In genomic region chr1:156471496-156472490, GRCh38 we compare ENCODE assay signal across 1 cellular context.
TF ChIP-seq lines count a peak whose summit lies in the region.

No MANE protein-coding gene starts in this region.

TF ChIP-seq in GM23338, 12 proteins besides CTCF, POLR2A, EP300 and RAD21 (continued from another document):
- TF ChIP-seq ETS1 (IDR thresholded peaks at IDR 0.05) (no peak), EZH2phosphoT487 (IDR thresholded peaks at IDR 0.05; ENCODE audit: unreplicated experiment) (no peak), REST (IDR thresholded peaks at IDR 0.05; ENCODE audit: unreplicated experiment) (no peak), ZNF331 (CRISPR knock-in tag; IDR thresholded peaks at IDR 0.05; ENCODE audit: low read depth) (no peak), CREB1 (CRISPR knock-in tag; IDR thresholded peaks at IDR 0.05; ENCODE audit: low read depth) (no peak), NANOG (IDR thresholded peaks at IDR 0.05; ENCODE audit: borderline replicate concordance) (no peak), ZNF114 (CRISPR knock-in tag; IDR thresholded peaks at IDR 0.05) (no peak)
